In the genomic region with DNA sequence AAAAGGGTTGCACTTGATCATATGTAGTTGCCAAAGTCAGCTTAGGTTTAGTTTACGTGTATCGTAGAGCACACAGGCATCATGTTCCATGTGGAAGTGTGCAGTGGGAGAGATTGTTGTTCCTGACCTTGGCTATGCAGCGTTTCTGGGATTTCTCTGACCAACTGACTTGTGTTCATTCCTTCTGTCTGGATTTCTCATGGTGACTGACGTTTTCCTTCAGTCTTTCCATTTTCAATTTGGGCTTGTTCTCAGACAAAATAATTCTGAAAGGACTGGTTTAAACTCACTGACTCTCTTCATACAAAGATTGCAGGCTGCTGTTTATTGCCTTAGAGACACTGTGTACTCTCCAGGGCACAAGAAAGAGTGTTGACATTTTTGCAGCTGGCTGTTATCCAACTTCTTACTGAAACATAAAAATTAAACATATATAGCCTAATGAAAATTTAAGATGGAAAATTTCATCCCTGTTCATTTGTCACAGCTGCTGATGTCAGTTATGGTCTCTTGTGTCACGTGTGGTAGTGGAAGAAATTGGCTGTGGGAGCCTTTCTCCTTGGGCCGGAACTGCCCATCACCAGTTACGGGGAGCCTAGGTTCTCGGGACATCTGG, we compare ENCODE assay signal across 17 cellular contexts.
DNase-seq lines count a peak whose midpoint lies in the region; ATAC-seq, FAIRE-seq and TF ChIP-seq lines count a peak whose summit lies in the region.
"Had no signal": no experiment of that assay in that cellular context is flagged by ENCODE, and none has a peak within 500 bp of the region (broad histone marks: within the 10 kb centered on the region; RNA-seq: fewer than 3 reads in every experiment).

No MANE protein-coding gene starts in this region.

- H3K27ac ChIP-seq in esophagus squamous epithelium, result peak overlapping the region; percentile 42 to 82 (median 74)
- peak overlapping the region; percentile 22 for H3K27ac ChIP-seq in layer of hippocampus (ENCODE audit: low read depth, low read length)
- no peak overlapping the region for H3K27ac ChIP-seq in CD4-positive, alpha-beta T cell (ENCODE audit: low read depth, low read length)
- H3K27ac ChIP-seq: neutrophil had no signal

- intact Hi-C loops in esophagus squamous epithelium (cut with DNase I), result no loop called here
- intact Hi-C loops in CD4-positive, alpha-beta T cell (cut with DNase I, micrococcal nuclease), result no loop called here

- TF ChIP-seq POLR2A in esophagus squamous epithelium (IDR thresholded peaks at IDR 0.05), result no peak

- POLR2A ChIA-PET in CD4-positive, alpha-beta T cell (lab: Charles Lee), result no interaction called here
- POLR2A ChIA-PET in T-cell (lab: Charles Lee), result no interaction called here

- H3K36me3 ChIP-seq in esophagus squamous epithelium, result peaks cover 8 to 95% (median 10%) of the 10 kb centered on the region in 3 donors

- H3K4me3 ChIP-seq in esophagus squamous epithelium (no peak overlapping the region), skeletal muscle cell (ENCODE audit: low read depth, low read length) (no peak overlapping the region)
- H3K4me3 ChIP-seq: K562, spleen had no signal

- no peak for ATAC-seq in left lobe of liver
- no peak for ATAC-seq in CD4-positive, alpha-beta T cell (ENCODE audit: poor library complexity)
- ATAC-seq in T-cell (replicated peaks in 1 of 4), result no peak
- ATAC-seq: K562 had no signal

- peaks cover 0 to 31% (median 14%) of the 10 kb centered on the region in 3 donors for H3K4me1 ChIP-seq in esophagus squamous epithelium

- DNase-seq in LHCN-M2 (ENCODE audit: low read depth) (peak; percentile 50), esophagus squamous epithelium (lab: John Stamatoyannopoulos, UW) (no peak), skeletal muscle cell (ENCODE audit: low read depth) (peak; percentile 27), GM19239 (ENCODE audit: insufficient read length, low spot score) (no peak), left lobe of liver (ENCODE audit: low spot score) (no peak), T-cell (no peak)
- DNase-seq in CD4-positive, alpha-beta T cell, result no peak
- DNase-seq: activated naive CD4-positive, alpha-beta T cell treated with anti-CD3 and anti-CD28 coated beads for 36 hours; NCI-H1436; NCI-H446; SK-N-SH; spleen had no signal

- no peaks in the 10 kb centered on the region for H3K9me3 Mint-ChIP-seq in CD4-positive, alpha-beta T cell
- no peaks in the 10 kb centered on the region for H3K9me3 Mint-ChIP-seq in T-cell
- H3K9me3 Mint-ChIP-seq: activated naive CD4-positive, alpha-beta T cell treated with anti-CD3 and anti-CD28 coated beads for 36 hours had no signal

- H3K27ac Mint-ChIP-seq in CD4-positive, alpha-beta T cell, result no peak overlapping the region
- H3K27ac Mint-ChIP-seq in T-cell, result no peak overlapping the region
- H3K27ac Mint-ChIP-seq: activated naive CD4-positive, alpha-beta T cell treated with anti-CD3 and anti-CD28 coated beads for 36 hours had no signal

- H3K36me3 Mint-ChIP-seq in CD4-positive, alpha-beta T cell (ENCODE audit: low read depth), result peaks cover 87% of the 10 kb centered on the region
- H3K36me3 Mint-ChIP-seq in T-cell, result peaks cover 53% of the 10 kb centered on the region

- H3K4me3 Mint-ChIP-seq in CD4-positive, alpha-beta T cell, result no peak overlapping the region
- H3K4me3 Mint-ChIP-seq in T-cell, result no peak overlapping the region
- H3K4me3 Mint-ChIP-seq: activated naive CD4-positive, alpha-beta T cell treated with anti-CD3 and anti-CD28 coated beads for 36 hours had no signal

- CTCF ChIA-PET in CD4-positive, alpha-beta T cell (lab: Charles Lee), result no interaction called here
- CTCF ChIA-PET in T-cell (lab: Charles Lee), result interaction anchor here in 1 of 2 donors (0.6 kb wide), 1 partner anchor 626 kb away, joined by 4 read pairs; no protein-coding TSS in a partner anchor

- TF ChIP-seq CTCF in esophagus squamous epithelium (IDR thresholded peaks at IDR 0.05), result no peak
- no peak for TF ChIP-seq CTCF in CD4-positive, alpha-beta T cell (IDR thresholded peaks at IDR 0.05)

- 77 to 80% methylated on average over 8 of the region's 8 CpGs for WGBS in esophagus squamous epithelium, 2 donors

- H3K9me3 ChIP-seq in esophagus squamous epithelium, result no peaks in the 10 kb centered on the region
- no peaks in the 10 kb centered on the region for H3K9me3 ChIP-seq in CD4-positive, alpha-beta T cell (ENCODE audit: control insufficient read depth, low read length)
- H3K9me3 ChIP-seq: neutrophil, SK-N-SH, spleen had no signal

- H3K27me3 ChIP-seq in esophagus squamous epithelium (no peaks in the 10 kb centered on the region), layer of hippocampus (ENCODE audit: control insufficient read depth, insufficient read depth, low read length) (no peaks in the 10 kb centered on the region)
- H3K27me3 ChIP-seq in CD4-positive, alpha-beta T cell (ENCODE audit: control insufficient read depth, insufficient read depth, low read length), result no peaks in the 10 kb centered on the region
- H3K27me3 ChIP-seq: neutrophil, spleen had no signal

- peaks cover 1% of the 10 kb centered on the region for H3K4me1 Mint-ChIP-seq in CD4-positive, alpha-beta T cell (ENCODE audit: low read depth)
- H3K4me1 Mint-ChIP-seq in T-cell, result peaks cover 0 to 7% (median 5%) of the 10 kb centered on the region in 3 donors

- FAIRE-seq in GM19239 (lab: Jason Lieb, UNC), result no peak
- FAIRE-seq: colon, keratinocyte had no signal

- no peaks in the 10 kb centered on the region for H3K27me3 Mint-ChIP-seq in CD4-positive, alpha-beta T cell
- no peaks in the 10 kb centered on the region for H3K27me3 Mint-ChIP-seq in T-cell

Comparison
In these comparisons a context has a peak if more than half of its experiments do, and no peak if none do; other contexts are left out.
1. DNase-seq: peak in LHCN-M2 (single experiment) and skeletal muscle cell (single experiment); none in esophagus squamous epithelium (single experiment), GM19239 (single experiment), left lobe of liver (single experiment), CD4-positive, alpha-beta T cell (0 of 10) and T-cell (0 of 34).